Comparison of ENCODE assay signal across 11 cellular contexts in genomic region chr20:47263502-47264084, GRCh38.
DNase-seq lines count a peak whose midpoint lies in the region; ATAC-seq, FAIRE-seq and TF ChIP-seq lines count a peak whose summit lies in the region.
"Had no signal": no experiment of that assay in that cellular context is flagged by ENCODE, and none has a peak within 500 bp of the region (broad histone marks: within the 10 kb centered on the region; RNA-seq: fewer than 3 reads in every experiment).

No MANE protein-coding gene starts in this region.

- H4K20me1 ChIP-seq in HepG2 (ENCODE audit: insufficient read depth, low read length), result peaks cover 57% of the 10 kb centered on the region

- CTCF ChIA-PET in HepG2 (lab: Yijun Ruan, JAX; ENCODE audit: low intra/inter-chr PET ratio, low total read pairs), result no interaction called here

- TF ChIP-seq EP300 in HepG2 (IDR thresholded peaks at IDR 0.05; ENCODE audit: low read depth in 2 of 2, low read length in 2 of 2) (no peak), HepG2 (CRISPR knock-in tag; IDR thresholded peaks at IDR 0.05; ENCODE audit: borderline replicate concordance) (no peak), transverse colon (IDR thresholded peaks at IDR 0.05; ENCODE audit: low read depth) (no peak)

- H2AFZ ChIP-seq in HepG2 (ENCODE audit: low read length), result no peak overlapping the region

- intact Hi-C loops in Right ventricle myocardium inferior (cut with DNase I) (no loop called here), cardiac septum (cut with DNase I) (no loop called here), HepG2 (cut with micrococcal nuclease; ENCODE audit: unreplicated experiment) (no loop called here), transverse colon (cut with DNase I; ENCODE audit: low total_unique reads) (no loop called here), lower lobe of right lung (cut with DNase I) (no loop called here)

- no peak overlapping the region for H3K9ac ChIP-seq in HepG2 (ENCODE audit: insufficient read depth, low read depth, low read length)

- H3K4me1 ChIP-seq in HepG2 (ENCODE audit: insufficient read depth, low read length) (peaks cover 21% of the 10 kb centered on the region; the same call in 1 of the 2 replicates), transverse colon (no peaks in the 10 kb centered on the region), lower lobe of right lung (peaks cover 20% of the 10 kb centered on the region)

- H3K4me3 ChIP-seq in WERI-Rb-1 (ENCODE audit: low read depth, low read length) (no peak overlapping the region), HepG2 (replicated peaks in 1 of 3; ENCODE audit: insufficient read depth in 1 of 3, low read depth in 2 of 3, low read length in 3 of 3) (no peak overlapping the region), transverse colon (no peak overlapping the region), lower lobe of right lung (no peak overlapping the region)

- DNase-seq in Right ventricle myocardium inferior (ENCODE audit: missing footprints), result no peak
- DNase-seq in cardiac septum (ENCODE audit: low spot score), result no peak
- DNase-seq in WERI-Rb-1, result peak; percentile 37
- DNase-seq in HepG2 (ENCODE audit: low spot score), result no peak
- no peak for DNase-seq in transverse colon
- DNase-seq in lower lobe of right lung, result no peak
- DNase-seq: activated effector memory CD4-positive, alpha-beta T cell treated with Interleukin-2 at 50 U/mL for 16 hours; dermis blood vessel endothelial cell had no signal

- TF ChIP-seq RAD21 in HepG2 (CRISPR knock-in tag; IDR thresholded peaks at IDR 0.05), result no peak

- H3K27me3 ChIP-seq in WERI-Rb-1 (ENCODE audit: insufficient read depth, low read depth, severe bottlenecking), result no peaks in the 10 kb centered on the region
- H3K27me3 ChIP-seq in HepG2 (ENCODE audit: control insufficient read depth in 1 of 2, insufficient read depth in 2 of 2, low read length in 2 of 2), result no peaks in the 10 kb centered on the region
- no peaks in the 10 kb centered on the region for H3K27me3 ChIP-seq in transverse colon
- no peaks in the 10 kb centered on the region for H3K27me3 ChIP-seq in lower lobe of right lung (ENCODE audit: low read depth)

- H3K79me2 ChIP-seq in HepG2 (ENCODE audit: insufficient read depth, low read length), result peaks cover 60% of the 10 kb centered on the region

- H3K27ac ChIP-seq in WERI-Rb-1 (peak overlapping the region; percentile 58), HepG2 (ENCODE audit: extremely low read length, insufficient read depth, low read length) (no peak overlapping the region), transverse colon (peak overlapping the region in 3 of 4 donors; percentile 24 to 63 (median 36)), lower lobe of right lung (no peak overlapping the region)

- H3K36me3 ChIP-seq in WERI-Rb-1, result peaks cover 51% of the 10 kb centered on the region
- H3K36me3 ChIP-seq in HepG2 (replicated peaks in 1 of 2; ENCODE audit: control insufficient read depth in 1 of 2, insufficient read depth in 2 of 2, low read length in 2 of 2), result peaks cover 70 to 94% of the 10 kb centered on the region in 2 experiments
- peaks cover 0 to 7% (median 0%) of the 10 kb centered on the region in 4 donors for H3K36me3 ChIP-seq in transverse colon
- peaks cover 72% of the 10 kb centered on the region for H3K36me3 ChIP-seq in lower lobe of right lung

- in situ Hi-C loops in HepG2 (cut with HindIII; ENCODE audit: extremely low pct_ligation_motif_present, low pct_unique_long_range_greater_than_20kb), result no loop called here
- in situ Hi-C loops in transverse colon (cut with MboI; ENCODE audit: low pct_ligation_motif_present in 1 of 4, low pct_unique_long_range_greater_than_20kb in 1 of 4, low sequenced_read_pairs in 3 of 4), result loop anchor here in 2 of 4 donors (10.0 to 25.0 kb wide), 2 partner anchors 121 to 349 kb away; no protein-coding TSS in a partner anchor

- H3K9me3 ChIP-seq in WERI-Rb-1 (ENCODE audit: severe bottlenecking) (no peaks in the 10 kb centered on the region), HepG2 (ENCODE audit: low read length) (no peaks in the 10 kb centered on the region), transverse colon (no peaks in the 10 kb centered on the region), lower lobe of right lung (no peaks in the 10 kb centered on the region)

- FAIRE-seq in HepG2 (lab: Jason Lieb, UNC), result no peak
- FAIRE-seq: TTC549 had no signal

- ATAC-seq in Right ventricle myocardium inferior (peak; percentile 77), HepG2 (peak; percentile 8; the same call in 1 of the 3 replicates), GM19395 (IDR thresholded peaks at IDR 0.05; ENCODE audit: unreplicated experiment) (no peak), GM18520 (IDR thresholded peaks at IDR 0.05; ENCODE audit: unreplicated experiment) (no peak), lower lobe of right lung (no peak)

- TF ChIP-seq POLR2A in HepG2 (IDR thresholded peaks at IDR 0.05; ENCODE audit: insufficient read depth in 1 of 2, low read depth in 2 of 2, low read length in 2 of 2), result no peak
- no peak for TF ChIP-seq POLR2A in transverse colon (IDR thresholded peaks at IDR 0.05)

- TF ChIP-seq CTCF in WERI-Rb-1 (IDR thresholded peaks at IDR 0.05; ENCODE audit: low read depth, low read length) (no peak), HepG2 (CRISPR knock-in tag; IDR thresholded peaks at IDR 0.05) (no peak), transverse colon (IDR thresholded peaks at IDR 0.05) (no peak), lower lobe of right lung (IDR thresholded peaks at IDR 0.05) (no peak)

- POLR2A ChIA-PET in HepG2 (lab: Yijun Ruan, JAX), result interaction anchor here (1.1 kb wide), 1 partner anchor 58 kb away, joined by 4 read pairs; no protein-coding TSS in a partner anchor

- 97% methylated on average over 5 of the region's 5 CpGs for WGBS in HepG2 (ENCODE audit: low lambda C conversion rate)
- 69 to 71% methylated on average over 4 to 5 of the region's 5 CpGs for WGBS in transverse colon (ENCODE audit: low coverage in 1 of 2), 2 donors

- H3K4me2 ChIP-seq in HepG2 (ENCODE audit: low read depth, low read length), result no peak overlapping the region

- no TSS peak for BruUV-seq in HepG2 (replicated peaks; lab: Mats Ljungman, UMichigan)

TF ChIP-seq in HepG2, 621 proteins besides CTCF, POLR2A, EP300 and RAD21:
- TF ChIP-seq ZNF790 (CRISPR knock-in tag; IDR thresholded peaks at IDR 0.05; ENCODE audit: borderline replicate concordance) (no peak), BRF2 (CRISPR knock-in tag; IDR thresholded peaks at IDR 0.05) (no peak), AGO2 (optimal IDR thresholded peaks at IDR 0.05; ENCODE audit: low read depth, low read length) (peak; percentile 16)

Comparison
In these comparisons a context has a peak if more than half of its experiments do, and no peak if none do; other contexts are left out.
1. ATAC-seq: peak in Right ventricle myocardium inferior (single experiment) and HepG2 (single experiment); none in GM19395 (single experiment), GM18520 (single experiment) and lower lobe of right lung (0 of 2).
2. H3K27ac ChIP-seq: peak in WERI-Rb-1 (single experiment) and transverse colon (3 of 4); none in HepG2 (single experiment) and lower lobe of right lung (single experiment).